3 cellular contexts compared by ENCODE assay signal in genomic region chr16:80009971-80010659, GRCh38.
TF ChIP-seq lines count a peak whose summit lies in the region.

No MANE protein-coding gene starts in this region.

TF ChIP-seq in A549, 52 proteins besides CTCF, POLR2A, EP300 and RAD21:
- no peak for TF ChIP-seq CBX2 (IDR thresholded peaks at IDR 0.05; ENCODE audit: borderline replicate concordance, low read depth)
- TF ChIP-seq NFE2L2 (conservative IDR thresholded peaks at IDR 0.05; ENCODE audit: low read length): 0 out of 2 replicates have a peak, but pooled peaks have one; percentile 10
TF ChIP-seq in A549: peak in this region for 1.

TF ChIP-seq in IMR-90, 13 proteins besides CTCF, POLR2A, EP300 and RAD21:
- TF ChIP-seq RCOR1 (IDR thresholded peaks at IDR 0.05; ENCODE audit: insufficient replicate concordance, low read length): no peak
- TF ChIP-seq BHLHE40 (IDR thresholded peaks at IDR 0.05; ENCODE audit: low read depth, low read length): no peak
- no peak for TF ChIP-seq NFE2L2 (IDR thresholded peaks at IDR 0.05; ENCODE audit: low read depth, low read length)
- TF ChIP-seq USF2 (IDR thresholded peaks at IDR 0.05; ENCODE audit: low read depth, low read length): no peak
- no peak for TF ChIP-seq MAFK (IDR thresholded peaks at IDR 0.05; ENCODE audit: low read depth, low read length)
- TF ChIP-seq CHD1 (IDR thresholded peaks at IDR 0.05; ENCODE audit: low read depth, low read length): no peak
- TF ChIP-seq, protein P1, sequence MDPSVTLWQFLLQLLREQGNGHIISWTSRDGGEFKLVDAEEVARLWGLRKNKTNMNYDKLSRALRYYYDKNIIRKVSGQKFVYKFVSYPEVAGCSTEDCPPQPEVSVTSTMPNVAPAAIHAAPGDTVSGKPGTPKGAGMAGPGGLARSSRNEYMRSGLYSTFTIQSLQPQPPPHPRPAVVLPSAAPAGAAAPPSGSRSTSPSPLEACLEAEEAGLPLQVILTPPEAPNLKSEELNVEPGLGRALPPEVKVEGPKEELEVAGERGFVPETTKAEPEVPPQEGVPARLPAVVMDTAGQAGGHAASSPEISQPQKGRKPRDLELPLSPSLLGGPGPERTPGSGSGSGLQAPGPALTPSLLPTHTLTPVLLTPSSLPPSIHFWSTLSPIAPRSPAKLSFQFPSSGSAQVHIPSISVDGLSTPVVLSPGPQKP (IDR thresholded peaks at IDR 0.05; ENCODE audit: borderline replicate concordance, low read depth, low read length): no peak
- no peak for TF ChIP-seq MAZ (IDR thresholded peaks at IDR 0.05; ENCODE audit: borderline replicate concordance, low read depth, low read length)
- TF ChIP-seq SMC3 (IDR thresholded peaks at IDR 0.05; ENCODE audit: low read depth, low read length): no peak
- TF ChIP-seq CEBPB (IDR thresholded peaks at IDR 0.05; ENCODE audit: low read depth, low read length): no peak

TF ChIP-seq in K562, 482 proteins besides CTCF, POLR2A, EP300 and RAD21:
- TF ChIP-seq SAFB (IDR thresholded peaks at IDR 0.05; ENCODE audit: borderline replicate concordance, low read depth, low read length) (no peak), MCM2 (IDR thresholded peaks at IDR 0.05; ENCODE audit: low read depth) (no peak), MAFG (tag; conservative IDR thresholded peaks at IDR 0.05) (0 out of 2 replicates have a peak, but pooled peaks have one; percentile 7), NONO (IDR thresholded peaks at IDR 0.05; ENCODE audit: low read depth in 2 of 2, low read length in 1 of 2) (no peak), ZNF3 (CRISPR knock-in tag; IDR thresholded peaks at IDR 0.05) (no peak), MCM7 (IDR thresholded peaks at IDR 0.05) (peak in 1 of 2 experiments; percentile 83; a peak in 1 of 4 replicates), SIRT6 (IDR thresholded peaks at IDR 0.05; ENCODE audit: low read depth, low read length) (no peak), BRF1 (IDR thresholded peaks at IDR 0.05; ENCODE audit: borderline replicate concordance, extremely low read depth, insufficient read length) (no peak), ZBTB17 (CRISPR knock-in tag; IDR thresholded peaks at IDR 0.05) (no peak), ZBTB2 (IDR thresholded peaks at IDR 0.05) (no peak)
- TF ChIP-seq, protein P2, sequence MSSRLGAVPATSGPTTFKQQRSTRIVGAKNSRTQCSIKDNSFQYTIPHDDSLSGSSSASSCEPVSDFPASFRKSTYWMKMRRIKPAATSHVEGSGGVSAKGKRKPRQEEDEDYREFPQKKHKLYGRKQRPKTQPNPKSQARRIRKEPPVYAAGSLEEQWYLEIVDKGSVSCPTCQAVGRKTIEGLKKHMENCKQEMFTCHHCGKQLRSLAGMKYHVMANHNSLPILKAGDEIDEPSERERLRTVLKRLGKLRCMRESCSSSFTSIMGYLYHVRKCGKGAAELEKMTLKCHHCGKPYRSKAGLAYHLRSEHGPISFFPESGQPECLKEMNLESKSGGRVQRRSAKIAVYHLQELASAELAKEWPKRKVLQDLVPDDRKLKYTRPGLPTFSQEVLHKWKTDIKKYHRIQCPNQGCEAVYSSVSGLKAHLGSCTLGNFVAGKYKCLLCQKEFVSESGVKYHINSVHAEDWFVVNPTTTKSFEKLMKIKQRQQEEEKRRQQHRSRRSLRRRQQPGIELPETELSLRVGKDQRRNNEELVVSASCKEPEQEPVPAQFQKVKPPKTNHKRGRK (tag; IDR thresholded peaks at IDR 0.05): peak; percentile 68
- TF ChIP-seq, protein P3, sequence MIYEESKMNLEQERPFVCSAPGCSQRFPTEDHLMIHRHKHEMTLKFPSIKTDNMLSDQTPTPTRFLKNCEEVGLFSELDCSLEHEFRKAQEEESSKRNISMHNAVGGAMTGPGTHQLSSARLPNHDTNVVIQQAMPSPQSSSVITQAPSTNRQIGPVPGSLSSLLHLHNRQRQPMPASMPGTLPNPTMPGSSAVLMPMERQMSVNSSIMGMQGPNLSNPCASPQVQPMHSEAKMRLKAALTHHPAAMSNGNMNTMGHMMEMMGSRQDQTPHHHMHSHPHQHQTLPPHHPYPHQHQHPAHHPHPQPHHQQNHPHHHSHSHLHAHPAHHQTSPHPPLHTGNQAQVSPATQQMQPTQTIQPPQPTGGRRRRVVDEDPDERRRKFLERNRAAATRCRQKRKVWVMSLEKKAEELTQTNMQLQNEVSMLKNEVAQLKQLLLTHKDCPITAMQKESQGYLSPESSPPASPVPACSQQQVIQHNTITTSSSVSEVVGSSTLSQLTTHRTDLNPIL (CRISPR knock-in tag; IDR thresholded peaks at IDR 0.05): no peak
